In the genomic region with DNA sequence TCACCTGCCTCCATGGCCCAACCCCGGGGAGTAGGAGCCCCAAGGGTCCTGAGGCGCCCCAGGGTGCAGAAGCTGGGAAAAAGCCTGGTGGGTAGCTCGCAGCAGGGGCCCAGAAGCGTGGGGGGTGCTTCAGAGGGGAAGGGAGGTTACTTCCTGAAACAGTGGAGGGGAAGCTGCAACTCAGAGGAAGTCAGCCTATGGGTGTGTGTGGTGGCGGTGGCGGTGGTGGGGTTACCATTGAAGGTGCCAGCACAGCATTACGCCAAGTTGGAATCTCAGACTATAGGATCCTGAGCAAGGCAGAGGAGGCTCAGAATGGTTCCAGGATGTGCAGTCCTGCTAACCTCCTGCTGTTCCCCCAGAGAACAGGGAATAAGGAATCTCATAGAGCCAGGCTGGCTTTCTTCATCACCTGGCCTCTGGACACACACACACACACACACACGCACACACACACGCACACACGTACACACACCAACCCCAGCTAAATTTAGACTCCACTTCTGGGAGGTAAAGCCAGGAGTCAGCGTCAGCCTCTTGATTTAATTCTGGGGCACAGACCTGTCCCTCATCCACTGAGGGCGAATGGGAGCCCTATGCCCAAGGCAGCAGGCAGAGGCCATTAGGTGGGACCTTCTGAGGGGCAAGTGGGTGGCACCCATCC, we compare ENCODE assay signal across 8 cellular contexts. TPM values are rescaled to one million over a fixed set of nuclear protein-coding genes. Genes with fewer than 3 reads are reported as not detected.
DNase-seq lines count a peak whose midpoint lies in the region; ATAC-seq and TF ChIP-seq lines count a peak whose summit lies in the region.

No MANE protein-coding gene starts in this region.

- H3K9me3 ChIP-seq in BLaER1 treated with 17β-estradiol and CSF1 and Interleukin-3, amounts not matched to agents 10 nM and 100 nM (replicated peaks in 1 of 11) = no peaks in the 10 kb centered on the region
- H3K9me3 ChIP-seq in H9 (ENCODE audit: control insufficient read depth, low read depth, low read length) = no peaks in the 10 kb centered on the region
- no peaks in the 10 kb centered on the region for H3K9me3 ChIP-seq in right atrium auricular region
- no peaks in the 10 kb centered on the region for H3K9me3 ChIP-seq in skeletal muscle tissue (ENCODE audit: control insufficient read depth in 3 of 3, low read length in 3 of 3)

- H3K27ac Mint-ChIP-seq in H9 = peak overlapping the region in 1 of 3 experiments; percentile 83; a peak in 4 of 7 replicates
- H3K27ac Mint-ChIP-seq in activated naive CD8-positive, alpha-beta T cell treated with anti-CD3 and anti-CD28 coated beads, Interleukin-2, amount 10 ng/mL, durations not matched to agents 7 days and 5 days = peak overlapping the region; percentile 96

- H2BK15ac ChIP-seq in H9 (ENCODE audit: low read depth, low read length) = no peak overlapping the region

- peak overlapping the region; percentile 82 to 93 for H3K4me3 Mint-ChIP-seq in H9
- H3K4me3 Mint-ChIP-seq in activated naive CD8-positive, alpha-beta T cell treated with anti-CD3 and anti-CD28 coated beads, Interleukin-2, amount 10 ng/mL, durations not matched to agents 7 days and 5 days = peak overlapping the region; percentile 95

- H2BK120ac ChIP-seq in H9 (ENCODE audit: low read depth, low read length, poor library complexity, severe bottlenecking) = no peak overlapping the region

- H3K4me1 ChIP-seq in BLaER1 treated with 17β-estradiol and CSF1 and Interleukin-3, amounts not matched to agents 10 nM and 100 nM = peaks cover 42 to 78% (median 66%) of the 10 kb centered on the region in 10 experiments
- H3K4me1 ChIP-seq in H9 (ENCODE audit: insufficient read depth, low read length) (no peaks in the 10 kb centered on the region; the same call in 1 of the 2 replicates), right atrium auricular region (peaks cover 0 to 35% of the 10 kb centered on the region in 2 donors), skeletal muscle tissue (ENCODE audit: control insufficient read depth in 3 of 3, insufficient read depth in 3 of 3, low read length in 3 of 3) (peaks cover 27 to 44% (median 36%) of the 10 kb centered on the region in 3 donors)

- no peak overlapping the region for H2AFZ ChIP-seq in H9 (ENCODE audit: low read length)

- H4K5ac ChIP-seq in H9 (ENCODE audit: insufficient read length, low read depth, low read length) = no peak overlapping the region

- no peaks in the 10 kb centered on the region for H3K79me2 ChIP-seq in H9 (ENCODE audit: insufficient read depth, low read length)

- ATAC-seq in SK-N-SH treated with all-trans-retinoic acid at 6 μM for 48 hours = peak; percentile 46
- ATAC-seq in activated naive CD8-positive, alpha-beta T cell treated with anti-CD3 and anti-CD28 coated beads, Interleukin-2, amount 10 ng/mL, durations not matched to agents 7 days and 5 days (ENCODE audit: low read depth) = peak; percentile 69
- no peak for ATAC-seq in HG02759 (IDR thresholded peaks at IDR 0.05; ENCODE audit: unreplicated experiment)

- H3K36me3 ChIP-seq in BLaER1 treated with 17β-estradiol and CSF1 and Interleukin-3, amounts not matched to agents 10 nM and 100 nM = peaks cover 64 to 74% (median 72%) of the 10 kb centered on the region in 11 experiments
- H3K36me3 ChIP-seq in right atrium auricular region = peaks cover 56% of the 10 kb centered on the region
- H3K36me3 ChIP-seq in skeletal muscle tissue (ENCODE audit: control insufficient read depth in 3 of 3, insufficient read depth in 3 of 3, low read length in 3 of 3) = peaks cover 47 to 51% (median 49%) of the 10 kb centered on the region in 3 donors

- peaks cover 5% of the 10 kb centered on the region for H3K23me2 ChIP-seq in H9 (ENCODE audit: insufficient read length, low read depth, low read length, poor library complexity, severe bottlenecking)

- H4K20me1 ChIP-seq in BLaER1 treated with 17β-estradiol and CSF1 and Interleukin-3, amounts not matched to agents 10 nM and 100 nM = peaks cover 0 to 46% (median 25%) of the 10 kb centered on the region in 11 experiments; a peak in 15 of 22 replicates
- no peaks in the 10 kb centered on the region for H4K20me1 ChIP-seq in H9 (ENCODE audit: control insufficient read depth, insufficient read depth, insufficient read length)

- H3K27me3 ChIP-seq in BLaER1 treated with 17β-estradiol and CSF1 and Interleukin-3, amounts not matched to agents 10 nM and 100 nM = no peaks in the 10 kb centered on the region
- H3K27me3 ChIP-seq in H9 (ENCODE audit: insufficient read depth, low read length) = no peaks in the 10 kb centered on the region
- H3K27me3 ChIP-seq in right atrium auricular region = no peaks in the 10 kb centered on the region
- H3K27me3 ChIP-seq in skeletal muscle tissue (ENCODE audit: control insufficient read depth in 3 of 3, insufficient read depth in 3 of 3, low read length in 3 of 3) = no peaks in the 10 kb centered on the region

- no peaks in the 10 kb centered on the region for H3K27me3 Mint-ChIP-seq in H9 (ENCODE audit: low read depth)
- no peaks in the 10 kb centered on the region for H3K27me3 Mint-ChIP-seq in activated naive CD8-positive, alpha-beta T cell treated with anti-CD3 and anti-CD28 coated beads, Interleukin-2, amount 10 ng/mL, durations not matched to agents 7 days and 5 days

- TF ChIP-seq CTCF in H9 (conservative IDR thresholded peaks at IDR 0.05) (no peak), right atrium auricular region (IDR thresholded peaks at IDR 0.05) (no peak)

- DNase-seq in H9 = no peak
- DNase-seq in activated naive CD8-positive, alpha-beta T cell treated with anti-CD3 and anti-CD28 coated beads, Interleukin-2, amount 10 ng/mL, durations not matched to agents 7 days and 5 days = peak; percentile 87
- peak; percentile 69 for DNase-seq in right atrium auricular region (ENCODE audit: low spot score)
- no peak for DNase-seq in HuH-7 (ENCODE audit: low spot score)

- H2BK12ac ChIP-seq in H9 (ENCODE audit: insufficient read length, low read depth, low read length) = no peak overlapping the region

- H2BK5ac ChIP-seq in H9 (ENCODE audit: insufficient read length, low read length) = no peak overlapping the region

- H4K8ac ChIP-seq in H9 (replicated peaks; ENCODE audit: insufficient read length, low read depth, low read length) = no peak overlapping the region

- H2AK5ac ChIP-seq in H9 (ENCODE audit: insufficient read length, low read length) = no peak overlapping the region

- H3K14ac ChIP-seq in H9 (ENCODE audit: insufficient read depth, low read length) = no peak overlapping the region

- H3K9ac ChIP-seq in BLaER1 treated with 17β-estradiol and CSF1 and Interleukin-3, amounts not matched to agents 10 nM and 100 nM = peak overlapping the region; percentile 97 to 100 (median 100)
- H3K9ac ChIP-seq in H9 (ENCODE audit: extremely low read depth, insufficient read length, low read length) = peak overlapping the region; percentile 61
- peak overlapping the region; percentile 93 to 96 (median 95) for H3K9ac ChIP-seq in skeletal muscle tissue (ENCODE audit: low read depth in 1 of 3, low read length in 3 of 3)

- H3K27ac ChIP-seq in BLaER1 treated with 17β-estradiol and CSF1 and Interleukin-3, amounts not matched to agents 10 nM and 100 nM = peak overlapping the region; percentile 98 to 100 (median 100)
- H3K27ac ChIP-seq in H9 (ENCODE audit: insufficient read length, low read depth, low read length) (no peak overlapping the region), right atrium auricular region (peak overlapping the region; percentile 98), skeletal muscle tissue (ENCODE audit: low read depth, low read length) (peak overlapping the region; percentile 97)

- no peak overlapping the region for H3K23ac ChIP-seq in H9 (ENCODE audit: insufficient read length, low read depth, low read length)

- H3K4me1 Mint-ChIP-seq in H9 = peaks cover 10 to 17% of the 10 kb centered on the region in 2 experiments
- peaks cover 24% of the 10 kb centered on the region for H3K4me1 Mint-ChIP-seq in activated naive CD8-positive, alpha-beta T cell treated with anti-CD3 and anti-CD28 coated beads, Interleukin-2, amount 10 ng/mL, durations not matched to agents 7 days and 5 days

- H3K79me1 ChIP-seq in H9 (ENCODE audit: insufficient read depth, low read depth, low read length, poor library complexity, severe bottlenecking) = peaks cover 3% of the 10 kb centered on the region

- peak overlapping the region; percentile 70 to 87 (median 83) for H3K4me3 ChIP-seq in BLaER1 treated with 17β-estradiol and CSF1 and Interleukin-3, amounts not matched to agents 10 nM and 100 nM
- H3K4me3 ChIP-seq in right atrium auricular region (peak overlapping the region; percentile 79 to 90), skeletal muscle tissue (ENCODE audit: low read length in 3 of 3) (peak overlapping the region; percentile 84 to 91 (median 87))

- H2BK20ac ChIP-seq in H9 (ENCODE audit: low read depth, low read length, poor library complexity, severe bottlenecking) = no peak overlapping the region

- no CpG with 5 or more reads among the region's 12 CpGs for WGBS in H9 (ENCODE audit: extremely low coverage, insufficient read length, low lambda C conversion rate)

- POLR2A ChIA-PET in activated naive CD8-positive, alpha-beta T cell treated with anti-CD3 and anti-CD28 coated beads, Interleukin-2, amount 10 ng/mL, durations not matched to agents 7 days and 5 days (lab: Charles Lee) = interaction anchor here (0.7 to 5.5 kb wide), 23 partner anchors 9 to 413 kb away, joined by 3 to 101 read pairs (median 5); partner anchors contain the start of genes CREB3L4, CRTC2, GATAD2B and HAX1

- no peak overlapping the region for H3K4ac ChIP-seq in H9 (ENCODE audit: low read depth, low read length)

- no peak overlapping the region for H4K91ac ChIP-seq in H9 (ENCODE audit: insufficient read length, low read depth, low read length)

- peaks cover 11 to 55% (median 37%) of the 10 kb centered on the region in 3 experiments for H3K36me3 Mint-ChIP-seq in H9 (ENCODE audit: insufficient read depth in 1 of 3, low read depth in 3 of 3)
- peaks cover 23% of the 10 kb centered on the region for H3K36me3 Mint-ChIP-seq in activated naive CD8-positive, alpha-beta T cell treated with anti-CD3 and anti-CD28 coated beads, Interleukin-2, amount 10 ng/mL, durations not matched to agents 7 days and 5 days

- no peaks in the 10 kb centered on the region for H3K9me3 Mint-ChIP-seq in H9
- no peaks in the 10 kb centered on the region for H3K9me3 Mint-ChIP-seq in activated naive CD8-positive, alpha-beta T cell treated with anti-CD3 and anti-CD28 coated beads, Interleukin-2, amount 10 ng/mL, durations not matched to agents 7 days and 5 days

- no peak overlapping the region for H3K18ac ChIP-seq in H9 (ENCODE audit: insufficient read length, low read depth, low read length)

- peak overlapping the region; percentile 96 to 99 (median 98) for H3K4me2 ChIP-seq in BLaER1 treated with 17β-estradiol and CSF1 and Interleukin-3, amounts not matched to agents 10 nM and 100 nM
- H3K4me2 ChIP-seq in H9 (ENCODE audit: insufficient read depth, insufficient read length, low read length) = peak overlapping the region; percentile 52

- H3K56ac ChIP-seq in H9 (ENCODE audit: insufficient read length, low read depth, low read length) = no peak overlapping the region

- no peak overlapping the region for H3T11ph ChIP-seq in H9 (ENCODE audit: low read length)

RNA-seq across cellular contexts. Expression of gene DENND4B, which starts 1.3 kb away (rescaled TPM):
- 82.8 and 84.6 TPM in 2 replicates for total RNA-seq in H9 (2021)
- 100 to 1,000 TPM; 173 to 183 TPM for total RNA-seq in activated naive CD8-positive, alpha-beta T cell treated with anti-CD3 and anti-CD28 coated beads, Interleukin-2, amount 10 ng/mL, durations not matched to agents 7 days and 5 days
- total RNA-seq in right atrium auricular region = 10 to 100 TPM; 22.0 to 26.6 TPM
- total RNA-seq in skeletal muscle tissue = 9.9 TPM

RNA-seq across cellular contexts. Expression of gene CRTC2, which starts 13.1 kb away (rescaled TPM):
- total RNA-seq in H9 (2021) (44.7 and 45.7 TPM in 2 replicates), right atrium auricular region (10 to 100 TPM; 10.5 to 14.3 TPM), skeletal muscle tissue (3.1 TPM)
- 100 to 1,000 TPM; 104 to 115 TPM for total RNA-seq in activated naive CD8-positive, alpha-beta T cell treated with anti-CD3 and anti-CD28 coated beads, Interleukin-2, amount 10 ng/mL, durations not matched to agents 7 days and 5 days

RNA-seq across cellular contexts. Expression of gene SLC39A1, which starts 18.1 kb away (rescaled TPM):
- 161 and 170 TPM in 2 replicates for total RNA-seq in H9 (2021)
- 10 to 100 TPM; 29.6 to 31.1 TPM for total RNA-seq in activated naive CD8-positive, alpha-beta T cell treated with anti-CD3 and anti-CD28 coated beads, Interleukin-2, amount 10 ng/mL, durations not matched to agents 7 days and 5 days
- 10 to 100 TPM; 56.7 to 95.4 TPM for total RNA-seq in right atrium auricular region
- total RNA-seq in skeletal muscle tissue = 40.2 TPM

RNA-seq across cellular contexts. Expression of gene CREB3L4, which starts 22.4 kb away (rescaled TPM):
- total RNA-seq in H9 (2021) = 27.6 and 27.7 TPM in 2 replicates
- 10 to 100 TPM in 1 of 2 experiments, 1 to 10 TPM in 1; 8.2 to 10.0 TPM for total RNA-seq in activated naive CD8-positive, alpha-beta T cell treated with anti-CD3 and anti-CD28 coated beads, Interleukin-2, amount 10 ng/mL, durations not matched to agents 7 days and 5 days
- 1 to 10 TPM; 4.9 to 5.6 TPM for total RNA-seq in right atrium auricular region
- total RNA-seq in skeletal muscle tissue = 8.9 TPM

RNA-seq across cellular contexts. Expression of gene GATAD2B, which starts 22.5 kb away (rescaled TPM):
- 37.0 and 44.1 TPM in 2 replicates for total RNA-seq in H9 (2021)
- total RNA-seq in activated naive CD8-positive, alpha-beta T cell treated with anti-CD3 and anti-CD28 coated beads, Interleukin-2, amount 10 ng/mL, durations not matched to agents 7 days and 5 days = 10 to 100 TPM; 86.3 to 96.7 TPM
- 10 to 100 TPM; 18.7 to 32.7 TPM for total RNA-seq in right atrium auricular region
- 6.3 TPM for total RNA-seq in skeletal muscle tissue

Comparison
In these comparisons a context has a peak if more than half of its experiments do, and no peak if none do; other contexts are left out.
1. DNase-seq: peak in activated naive CD8-positive, alpha-beta T cell treated with anti-CD3 and anti-CD28 coated beads, Interleukin-2, amount 10 ng/mL, durations not matched to agents 7 days and 5 days (single experiment) and right atrium auricular region (single experiment); none in H9 (single experiment) and HuH-7 (single experiment).
2. Peak in every context shown above with its lines, with median percentiles within 50 percentile points of each other: H3K4me3 ChIP-seq and H3K9ac ChIP-seq.